ENCODE assay signal across 7 cellular contexts in the genomic region with DNA sequence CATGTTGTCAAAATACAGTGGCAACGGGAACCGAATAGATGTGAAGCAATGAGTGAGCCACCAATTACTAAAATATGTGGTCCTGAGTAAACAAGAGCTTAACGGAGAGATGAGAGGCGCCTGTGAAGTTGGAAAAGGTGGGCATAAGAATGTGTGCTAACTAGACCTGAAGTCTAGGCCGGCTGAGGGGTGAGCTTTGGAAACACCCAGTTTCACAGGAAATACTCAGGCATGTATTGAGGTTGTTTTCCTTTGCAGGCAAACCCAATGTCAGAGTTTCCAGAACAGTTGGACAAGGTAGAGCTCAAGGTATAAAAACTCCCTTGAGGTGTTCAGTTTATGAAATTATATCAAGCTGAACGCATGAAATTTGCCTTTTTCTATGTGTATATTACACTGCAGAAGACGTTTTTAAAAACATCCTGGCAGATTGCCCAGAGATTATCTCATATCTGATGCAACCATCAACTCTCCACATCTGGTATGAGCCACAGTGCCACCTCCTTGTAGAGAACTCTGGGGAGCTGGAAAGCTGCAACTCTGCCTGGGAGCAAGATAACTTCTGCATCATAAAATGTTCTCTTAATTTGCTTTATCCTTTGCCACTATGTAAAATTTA. TPM values are rescaled to one million over a fixed set of nuclear protein-coding genes. Genes with fewer than 3 reads are reported as not detected.
A peak's percentile ranks its signal among the peaks of the same experiment; 100 is the strongest.
DNase-seq lines count a peak whose midpoint lies in the region; ATAC-seq and TF ChIP-seq lines count a peak whose summit lies in the region.

No MANE protein-coding gene starts in this region.

- H3K4me3 Mint-ChIP-seq in T-helper 1 cell treated with Interleukin-12 subunit alpha and Interleukin-12 subunit beta and Interleukin-4 antibody, amounts not matched to agents 30 μg/mL and 1 μg/mL, for 36 hours = peak overlapping the region; percentile 25

- intact Hi-C loops in Right ventricle myocardium superior (cut with DNase I) = no loop called here

- peak; percentile 88 for DNase-seq in EL
- peak; percentile 55 for DNase-seq in MG63
- peak; percentile 29 for DNase-seq in kidney epithelial cell (ENCODE audit: low read depth)
- no peak for DNase-seq in Right ventricle myocardium superior

- no peak for ATAC-seq in GM21737 (IDR thresholded peaks at IDR 0.05; ENCODE audit: unreplicated experiment)
- no peak for ATAC-seq in GM18505 (IDR thresholded peaks at IDR 0.05; ENCODE audit: unreplicated experiment)
- ATAC-seq in Right ventricle myocardium superior (ENCODE audit: poor library complexity) = no peak

- peaks cover 15% of the 10 kb centered on the region for H3K4me1 Mint-ChIP-seq in T-helper 1 cell treated with Interleukin-12 subunit alpha and Interleukin-12 subunit beta and Interleukin-4 antibody, amounts not matched to agents 30 μg/mL and 1 μg/mL, for 36 hours (ENCODE audit: low read depth)

- no peak overlapping the region for H3K4me3 ChIP-seq in MG63
- no peak overlapping the region for H3K4me3 ChIP-seq in kidney epithelial cell (ENCODE audit: low read depth, low read length)

- TF ChIP-seq CTCF in kidney epithelial cell (IDR thresholded peaks at IDR 0.05; ENCODE audit: insufficient read depth, low read length, poor library complexity, severe bottlenecking) = no peak

- H3K9me3 ChIP-seq in MG63 = no peaks in the 10 kb centered on the region

- H3K36me3 ChIP-seq in MG63 (no peaks in the 10 kb centered on the region), kidney epithelial cell (ENCODE audit: control insufficient read depth, insufficient read depth, low read length) (no peaks in the 10 kb centered on the region)

- H3K27me3 Mint-ChIP-seq in T-helper 1 cell treated with Interleukin-12 subunit alpha and Interleukin-12 subunit beta and Interleukin-4 antibody, amounts not matched to agents 30 μg/mL and 1 μg/mL, for 36 hours (ENCODE audit: low read depth) = no peaks in the 10 kb centered on the region

- peaks cover 2% of the 10 kb centered on the region for H3K36me3 Mint-ChIP-seq in T-helper 1 cell treated with Interleukin-12 subunit alpha and Interleukin-12 subunit beta and Interleukin-4 antibody, amounts not matched to agents 30 μg/mL and 1 μg/mL, for 36 hours (ENCODE audit: low read depth)

- TF ChIP-seq POLR2A in GM18505 (IDR thresholded peaks at IDR 0.05; ENCODE audit: borderline replicate concordance, extremely low read depth, insufficient read depth, insufficient read length) = no peak

- peak overlapping the region; percentile 52 for H3K27ac Mint-ChIP-seq in T-helper 1 cell treated with Interleukin-12 subunit alpha and Interleukin-12 subunit beta and Interleukin-4 antibody, amounts not matched to agents 30 μg/mL and 1 μg/mL, for 36 hours

- no peaks in the 10 kb centered on the region for H3K27me3 ChIP-seq in MG63
- no peaks in the 10 kb centered on the region for H3K27me3 ChIP-seq in kidney epithelial cell (ENCODE audit: control insufficient read depth, insufficient read depth, low read length)

- no peaks in the 10 kb centered on the region for H3K9me3 Mint-ChIP-seq in T-helper 1 cell treated with Interleukin-12 subunit alpha and Interleukin-12 subunit beta and Interleukin-4 antibody, amounts not matched to agents 30 μg/mL and 1 μg/mL, for 36 hours

RNA-seq across cellular contexts. Expression of gene WDSUB1, which starts 3.9 kb away (rescaled TPM):
- total RNA-seq in MG63 (2014; rRNA removed; shearing (Covaris generic); ENCODE audit: low replicate concordance) = 8.3 and 12.8 TPM in 2 replicates
- total RNA-seq in kidney epithelial cell (6.7 and 8.0 TPM in 2 replicates), Right ventricle myocardium superior (10.8 TPM)
